ENCODE assay signal across 1 cellular context in genomic region chr20:37342231-37343177, GRCh38.
TF ChIP-seq lines count a peak whose summit lies in the region.

No MANE protein-coding gene starts in this region.

TF ChIP-seq in HepG2, 621 proteins besides CTCF, POLR2A, EP300 and RAD21 (continued from another document and continues in another):
- TF ChIP-seq ZHX2 (IDR thresholded peaks at IDR 0.05; ENCODE audit: low read depth), result no peak
- no peak for TF ChIP-seq ZHX2 (CRISPR knock-in tag; IDR thresholded peaks at IDR 0.05; ENCODE audit: borderline replicate concordance)
- no peak for TF ChIP-seq SNRNP70 (IDR thresholded peaks at IDR 0.05; ENCODE audit: low read depth, low read length)
- TF ChIP-seq GMEB1 (CRISPR knock-in tag; IDR thresholded peaks at IDR 0.05; ENCODE audit: borderline replicate concordance), result no peak
- TF ChIP-seq NFYB (CRISPR knock-in tag; IDR thresholded peaks at IDR 0.05), result no peak
- TF ChIP-seq ZNF276 (CRISPR knock-in tag; IDR thresholded peaks at IDR 0.05; ENCODE audit: low read depth), result no peak
- no peak for TF ChIP-seq SP5 (CRISPR knock-in tag; IDR thresholded peaks at IDR 0.05; ENCODE audit: borderline replicate concordance, low read depth)
- TF ChIP-seq BORCS8-MEF2B (CRISPR knock-in tag; IDR thresholded peaks at IDR 0.05), result 0 out of 2 replicates have a peak, but pooled peaks have one; percentile 39
- no peak for TF ChIP-seq ZNF512B (CRISPR knock-in tag; IDR thresholded peaks at IDR 0.05; ENCODE audit: borderline replicate concordance)
- TF ChIP-seq CC2D1A (CRISPR knock-in tag; IDR thresholded peaks at IDR 0.05), result no peak
- TF ChIP-seq ZNF839 (CRISPR knock-in tag; IDR thresholded peaks at IDR 0.05; ENCODE audit: borderline replicate concordance), result no peak
- no peak for TF ChIP-seq CREB3 (CRISPR knock-in tag; IDR thresholded peaks at IDR 0.05)
- no peak for TF ChIP-seq ZBTB44 (CRISPR knock-in tag; IDR thresholded peaks at IDR 0.05)
- no peak for TF ChIP-seq NFYC (CRISPR knock-in tag; IDR thresholded peaks at IDR 0.05)
- TF ChIP-seq ERF (CRISPR knock-in tag; IDR thresholded peaks at IDR 0.05), result no peak
- TF ChIP-seq ZNF761 (CRISPR knock-in tag; conservative IDR thresholded peaks at IDR 0.05), result no peak
- no peak for TF ChIP-seq GTF3A (CRISPR knock-in tag; conservative IDR thresholded peaks at IDR 0.05)
- no peak for TF ChIP-seq AGO2 (optimal IDR thresholded peaks at IDR 0.05; ENCODE audit: low read depth, low read length)
- TF ChIP-seq LCORL (IDR thresholded peaks at IDR 0.05), result no peak
- no peak for TF ChIP-seq LCORL (CRISPR knock-in tag; IDR thresholded peaks at IDR 0.05)
- TF ChIP-seq GABPA (IDR thresholded peaks at IDR 0.05; ENCODE audit: low read depth, low read length), result no peak
- no peak for TF ChIP-seq GABPA (CRISPR knock-in tag; IDR thresholded peaks at IDR 0.05; ENCODE audit: low read depth)
- no peak for TF ChIP-seq ZNF275 (CRISPR knock-in tag; IDR thresholded peaks at IDR 0.05; ENCODE audit: borderline replicate concordance)
- TF ChIP-seq ZNF24 (IDR thresholded peaks at IDR 0.05), result no peak
- TF ChIP-seq KLF11 (CRISPR knock-in tag; IDR thresholded peaks at IDR 0.05), result no peak
- peak; percentile 95 for TF ChIP-seq ZNF281 (CRISPR knock-in tag; IDR thresholded peaks at IDR 0.05; ENCODE audit: borderline replicate concordance)
- 0 out of 2 replicates have a peak, but pooled peaks have one; percentile 34 for TF ChIP-seq ZNF441 (CRISPR knock-in tag; IDR thresholded peaks at IDR 0.05; ENCODE audit: borderline replicate concordance)
- no peak for TF ChIP-seq ZNF562 (CRISPR knock-in tag; IDR thresholded peaks at IDR 0.05; ENCODE audit: borderline replicate concordance)
- peak in 1 of 2 experiments; percentile 32; a peak in 2 of 4 replicates for TF ChIP-seq HMGXB4 (CRISPR knock-in tag; IDR thresholded peaks at IDR 0.05; ENCODE audit: borderline replicate concordance in 1 of 2, low read depth in 1 of 2)
- TF ChIP-seq PATZ1 (CRISPR knock-in tag; IDR thresholded peaks at IDR 0.05), result no peak
- no peak for TF ChIP-seq ZNF337 (CRISPR knock-in tag; IDR thresholded peaks at IDR 0.05; ENCODE audit: borderline replicate concordance, low read depth)
- no peak for TF ChIP-seq CREM (IDR thresholded peaks at IDR 0.05)
- no peak for TF ChIP-seq CREM (CRISPR knock-in tag; IDR thresholded peaks at IDR 0.05)
- peak; percentile 28; the same call in 1 of the 2 replicates for TF ChIP-seq ESRRA (CRISPR knock-in tag; IDR thresholded peaks at IDR 0.05; ENCODE audit: low read depth)
- no peak for TF ChIP-seq U2AF1 (optimal IDR thresholded peaks at IDR 0.05; ENCODE audit: low read depth, low read length)
